In genomic region chr3:25817107-25817506, GRCh38 we compare ENCODE assay signal across 18 cellular contexts. TPM values are rescaled to one million over a fixed set of nuclear protein-coding genes. Genes with fewer than 3 reads are reported as not detected.
A peak's percentile ranks its signal among the peaks of the same experiment; 100 is the strongest.
DNase-seq lines count a peak whose midpoint lies in the region; ATAC-seq and TF ChIP-seq lines count a peak whose summit lies in the region.
"Had no signal": no experiment of that assay in that cellular context is flagged by ENCODE, and none has a peak within 500 bp of the region (broad histone marks: within the 10 kb centered on the region; RNA-seq: fewer than 3 reads in every experiment).

No MANE protein-coding gene starts in this region.

- intact Hi-C loops in activated CD8-positive, alpha-beta T cell treated with anti-CD3 and anti-CD28 coated beads for 36 hours (cut with micrococcal nuclease): no loop called here

- peaks cover 4% of the 10 kb centered on the region for H3K4me1 Mint-ChIP-seq in activated CD8-positive, alpha-beta T cell treated with anti-CD3 and anti-CD28 coated beads for 36 hours (ENCODE audit: low read depth)
- H3K4me1 Mint-ChIP-seq in activated CD8-positive, alpha-beta T cell treated with anti-CD3 and anti-CD28 coated beads, Interleukin-2, amount 10 ng/mL, durations not matched to agents 7 days and 5 days (ENCODE audit: low read depth): no peaks in the 10 kb centered on the region
- H3K4me1 Mint-ChIP-seq in stimulated activated effector memory CD8-positive, alpha-beta T cell treated with anti-CD3 and anti-CD28 coated beads, Interleukin-12 subunit alpha, Interleukin-12 subunit beta, amount 100 ng/mL, for 72 hours: no peaks in the 10 kb centered on the region
- H3K4me1 Mint-ChIP-seq in activated CD8-positive, alpha-beta memory T cell treated with anti-CD3 and anti-CD28 coated beads, Interleukin-2, amount 10 ng/mL, durations not matched to agents 7 days and 5 days: peaks cover 9% of the 10 kb centered on the region
- H3K4me1 Mint-ChIP-seq: endodermal cell had no signal

- no peaks in the 10 kb centered on the region for H3K36me3 Mint-ChIP-seq in activated CD8-positive, alpha-beta T cell treated with anti-CD3 and anti-CD28 coated beads for 36 hours (ENCODE audit: low read depth)
- no peaks in the 10 kb centered on the region for H3K36me3 Mint-ChIP-seq in activated CD8-positive, alpha-beta T cell treated with anti-CD3 and anti-CD28 coated beads, Interleukin-2, amount 10 ng/mL, durations not matched to agents 7 days and 5 days (ENCODE audit: low read depth)
- H3K36me3 Mint-ChIP-seq in stimulated activated effector memory CD8-positive, alpha-beta T cell treated with anti-CD3 and anti-CD28 coated beads, Interleukin-12 subunit alpha, Interleukin-12 subunit beta, amount 100 ng/mL, for 72 hours: no peaks in the 10 kb centered on the region
- H3K36me3 Mint-ChIP-seq in activated CD8-positive, alpha-beta memory T cell treated with anti-CD3 and anti-CD28 coated beads, Interleukin-2, amount 10 ng/mL, durations not matched to agents 7 days and 5 days: no peaks in the 10 kb centered on the region

- POLR2A ChIA-PET in activated CD8-positive, alpha-beta T cell treated with anti-CD3 and anti-CD28 coated beads for 36 hours (lab: Charles Lee): no interaction called here
- POLR2A ChIA-PET in activated CD8-positive, alpha-beta T cell treated with anti-CD3 and anti-CD28 coated beads, Interleukin-2, amount 10 ng/mL, durations not matched to agents 7 days and 5 days (lab: Charles Lee): no interaction called here

- CTCF ChIA-PET in activated CD8-positive, alpha-beta T cell treated with anti-CD3 and anti-CD28 coated beads for 36 hours (lab: Charles Lee): no interaction called here
- CTCF ChIA-PET in activated CD8-positive, alpha-beta T cell treated with anti-CD3 and anti-CD28 coated beads, Interleukin-2, amount 10 ng/mL, durations not matched to agents 7 days and 5 days (lab: Charles Lee): no interaction called here
- CTCF ChIA-PET in activated CD8-positive, alpha-beta memory T cell treated with anti-CD3 and anti-CD28 coated beads, Interleukin-2, amount 10 ng/mL, durations not matched to agents 7 days and 5 days (lab: Charles Lee): interaction anchor here (1.5 kb wide), 1 partner anchor 13 kb away, joined by 3 read pairs; no protein-coding TSS in a partner anchor

- DNase-seq in activated CD8-positive, alpha-beta T cell treated with anti-CD3 and anti-CD28 coated beads for 36 hours: no peak
- DNase-seq in activated CD8-positive, alpha-beta T cell treated with anti-CD3 and anti-CD28 coated beads, Interleukin-2, amount 10 ng/mL, durations not matched to agents 7 days and 5 days: no peak
- DNase-seq in stimulated activated effector memory CD8-positive, alpha-beta T cell treated with anti-CD3 and anti-CD28 coated beads, Interleukin-12 subunit alpha, Interleukin-12 subunit beta, amount 100 ng/mL, for 72 hours (ENCODE audit: low spot score in 2 of 2): no peak
- no peak for DNase-seq in globus pallidus (ENCODE audit: low spot score)
- DNase-seq in activated CD8-positive, alpha-beta memory T cell treated with anti-CD3 and anti-CD28 coated beads, Interleukin-2, amount 10 ng/mL, durations not matched to agents 7 days and 5 days: no peak
- DNase-seq: activated CD4-positive, alpha-beta T cell treated with anti-CD3 and anti-CD28 coated beads for 4 hours; adrenal gland; DMS53; endodermal cell; GM23248; left ventricle myocardium inferior; NCI-H446 treated with DMSO at 0.1 percent for 48 hours; SJCRH30; T1000; transverse colon had no signal

- no peak overlapping the region for H3K4me3 Mint-ChIP-seq in activated CD8-positive, alpha-beta T cell treated with anti-CD3 and anti-CD28 coated beads for 36 hours
- H3K4me3 Mint-ChIP-seq in activated CD8-positive, alpha-beta T cell treated with anti-CD3 and anti-CD28 coated beads, Interleukin-2, amount 10 ng/mL, durations not matched to agents 7 days and 5 days: no peak overlapping the region
- no peak overlapping the region for H3K4me3 Mint-ChIP-seq in stimulated activated effector memory CD8-positive, alpha-beta T cell treated with anti-CD3 and anti-CD28 coated beads, Interleukin-12 subunit alpha, Interleukin-12 subunit beta, amount 100 ng/mL, for 72 hours
- no peak overlapping the region for H3K4me3 Mint-ChIP-seq in activated CD8-positive, alpha-beta memory T cell treated with anti-CD3 and anti-CD28 coated beads, Interleukin-2, amount 10 ng/mL, durations not matched to agents 7 days and 5 days
- H3K4me3 Mint-ChIP-seq: endodermal cell had no signal

- no peak for TF ChIP-seq CTCF in activated CD8-positive, alpha-beta T cell treated with anti-CD3 and anti-CD28 coated beads for 36 hours (IDR thresholded peaks at IDR 0.05)

- H3K27me3 Mint-ChIP-seq in activated CD8-positive, alpha-beta T cell treated with anti-CD3 and anti-CD28 coated beads for 36 hours: peaks cover 2% of the 10 kb centered on the region
- no peaks in the 10 kb centered on the region for H3K27me3 Mint-ChIP-seq in activated CD8-positive, alpha-beta T cell treated with anti-CD3 and anti-CD28 coated beads, Interleukin-2, amount 10 ng/mL, durations not matched to agents 7 days and 5 days (ENCODE audit: low read depth)
- peaks cover 14% of the 10 kb centered on the region for H3K27me3 Mint-ChIP-seq in activated CD8-positive, alpha-beta memory T cell treated with anti-CD3 and anti-CD28 coated beads, Interleukin-2, amount 10 ng/mL, durations not matched to agents 7 days and 5 days

- peak; percentile 60 for ATAC-seq in activated CD8-positive, alpha-beta T cell treated with anti-CD3 and anti-CD28 coated beads for 36 hours
- no peak for ATAC-seq in activated CD8-positive, alpha-beta T cell treated with anti-CD3 and anti-CD28 coated beads, Interleukin-2, amount 10 ng/mL, durations not matched to agents 7 days and 5 days
- ATAC-seq in GM21717 (IDR thresholded peaks at IDR 0.05; ENCODE audit: unreplicated experiment) (peak; percentile 68), HG03378 (IDR thresholded peaks at IDR 0.05; ENCODE audit: unreplicated experiment) (peak; percentile 63), GM19397 (IDR thresholded peaks at IDR 0.05; ENCODE audit: unreplicated experiment) (no peak)
- peak; percentile 77 for ATAC-seq in stimulated activated effector memory CD8-positive, alpha-beta T cell treated with anti-CD3 and anti-CD28 coated beads, Interleukin-12 subunit alpha, Interleukin-12 subunit beta, amount 100 ng/mL, for 72 hours
- no peak for ATAC-seq in activated CD8-positive, alpha-beta memory T cell treated with anti-CD3 and anti-CD28 coated beads, Interleukin-2, amount 10 ng/mL, durations not matched to agents 7 days and 5 days

- no peaks in the 10 kb centered on the region for H3K9me3 Mint-ChIP-seq in activated CD8-positive, alpha-beta T cell treated with anti-CD3 and anti-CD28 coated beads for 36 hours
- H3K9me3 Mint-ChIP-seq in activated CD8-positive, alpha-beta T cell treated with anti-CD3 and anti-CD28 coated beads, Interleukin-2, amount 10 ng/mL, durations not matched to agents 7 days and 5 days (ENCODE audit: insufficient read depth): no peaks in the 10 kb centered on the region
- no peaks in the 10 kb centered on the region for H3K9me3 Mint-ChIP-seq in stimulated activated effector memory CD8-positive, alpha-beta T cell treated with anti-CD3 and anti-CD28 coated beads, Interleukin-12 subunit alpha, Interleukin-12 subunit beta, amount 100 ng/mL, for 72 hours
- H3K9me3 Mint-ChIP-seq in activated CD8-positive, alpha-beta memory T cell treated with anti-CD3 and anti-CD28 coated beads, Interleukin-2, amount 10 ng/mL, durations not matched to agents 7 days and 5 days (ENCODE audit: low read depth): no peaks in the 10 kb centered on the region

- no peak overlapping the region for H3K27ac Mint-ChIP-seq in activated CD8-positive, alpha-beta T cell treated with anti-CD3 and anti-CD28 coated beads for 36 hours
- no peak overlapping the region for H3K27ac Mint-ChIP-seq in activated CD8-positive, alpha-beta T cell treated with anti-CD3 and anti-CD28 coated beads, Interleukin-2, amount 10 ng/mL, durations not matched to agents 7 days and 5 days
- H3K27ac Mint-ChIP-seq in stimulated activated effector memory CD8-positive, alpha-beta T cell treated with anti-CD3 and anti-CD28 coated beads, Interleukin-12 subunit alpha, Interleukin-12 subunit beta, amount 100 ng/mL, for 72 hours: no peak overlapping the region
- H3K27ac Mint-ChIP-seq in activated CD8-positive, alpha-beta memory T cell treated with anti-CD3 and anti-CD28 coated beads, Interleukin-2, amount 10 ng/mL, durations not matched to agents 7 days and 5 days: no peak overlapping the region
- H3K27ac Mint-ChIP-seq: endodermal cell had no signal

RNA-seq across cellular contexts. Expression of gene OXSM, which starts 27.2 kb away (rescaled TPM):
- total RNA-seq in activated CD8-positive, alpha-beta T cell treated with anti-CD3 and anti-CD28 coated beads for 36 hours: 10 to 100 TPM; 18.8 to 20.9 TPM
- 10 to 100 TPM; 13.0 to 14.5 TPM for total RNA-seq in activated CD8-positive, alpha-beta T cell treated with anti-CD3 and anti-CD28 coated beads, Interleukin-2, amount 10 ng/mL, durations not matched to agents 7 days and 5 days
- total RNA-seq in activated CD8-positive, alpha-beta memory T cell treated with anti-CD3 and anti-CD28 coated beads, Interleukin-2, amount 10 ng/mL, durations not matched to agents 7 days and 5 days: 10 to 100 TPM; 10.7 to 12.0 TPM

RNA-seq across cellular contexts. Expression of gene NGLY1, which starts 33.9 kb away (rescaled TPM):
- 100 to 1,000 TPM; 142 to 146 TPM for total RNA-seq in activated CD8-positive, alpha-beta T cell treated with anti-CD3 and anti-CD28 coated beads for 36 hours
- total RNA-seq in activated CD8-positive, alpha-beta T cell treated with anti-CD3 and anti-CD28 coated beads, Interleukin-2, amount 10 ng/mL, durations not matched to agents 7 days and 5 days: 10 to 100 TPM; 64.3 to 65.6 TPM
- 10 to 100 TPM; 41.2 to 70.0 TPM for total RNA-seq in activated CD8-positive, alpha-beta memory T cell treated with anti-CD3 and anti-CD28 coated beads, Interleukin-2, amount 10 ng/mL, durations not matched to agents 7 days and 5 days

Comparison
In these comparisons a context has a peak if more than half of its experiments do, and no peak if none do; other contexts are left out.
1. ATAC-seq: peak in activated CD8-positive, alpha-beta T cell treated with anti-CD3 and anti-CD28 coated beads for 36 hours (single experiment), GM21717 (single experiment), HG03378 (single experiment) and stimulated activated effector memory CD8-positive, alpha-beta T cell treated with anti-CD3 and anti-CD28 coated beads, Interleukin-12 subunit alpha, Interleukin-12 subunit beta, amount 100 ng/mL, for 72 hours (single experiment); none in activated CD8-positive, alpha-beta T cell treated with anti-CD3 and anti-CD28 coated beads, Interleukin-2, amount 10 ng/mL, durations not matched to agents 7 days and 5 days (single experiment), activated CD8-positive, alpha-beta memory T cell treated with anti-CD3 and anti-CD28 coated beads, Interleukin-2, amount 10 ng/mL, durations not matched to agents 7 days and 5 days (single experiment) and GM19397 (single experiment).